Comparison of ENCODE assay signal across 8 cellular contexts in the genomic region with DNA sequence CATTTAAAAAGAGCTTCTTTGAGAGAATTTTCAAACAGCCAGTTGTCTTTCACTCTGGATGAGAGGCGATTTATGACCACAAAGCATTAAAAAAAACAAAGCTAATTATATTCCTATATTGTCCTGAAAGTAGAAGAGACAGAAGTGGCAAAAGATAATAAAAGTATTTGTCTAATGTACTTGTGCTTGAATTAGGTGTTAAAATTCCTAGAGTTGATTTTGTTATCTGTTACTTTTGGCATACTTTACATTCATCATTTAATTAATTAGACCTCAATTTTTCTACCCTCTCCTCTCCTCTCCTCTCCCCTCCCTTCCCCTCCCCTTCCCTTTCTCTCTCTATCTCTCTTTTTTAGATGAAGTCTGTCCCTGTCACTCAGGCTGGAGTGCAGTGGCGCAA.
"Had no signal": no experiment of that assay in that cellular context is flagged by ENCODE, and none has a peak within 500 bp of the region (broad histone marks: within the 10 kb centered on the region; RNA-seq: fewer than 3 reads in every experiment).

No MANE protein-coding gene starts in this region.

- DNase-seq: GDM1, GF-D8 had no signal

- ATAC-seq: GM12878 had no signal

- FAIRE-seq: G401.6, GM12878, GM12891, GM12892, GM18507, GM19239 had no signal

- H3K4me3 ChIP-seq: GM12878 had no signal
